Comparison of ENCODE assay signal across 8 cellular contexts in genomic region chr7:157336383-157337315, GRCh38. TPM values are rescaled to one million over a fixed set of nuclear protein-coding genes. Genes with fewer than 3 reads are reported as not detected.
A peak's percentile ranks its signal among the peaks of the same experiment; 100 is the strongest.
DNase-seq lines count a peak whose midpoint lies in the region; ATAC-seq, FAIRE-seq and TF ChIP-seq lines count a peak whose summit lies in the region.

DNAJB6 (plus strand) TSS chr7:157337004; CDS start chr7:157358573, 21,569 bp downstream.

- H3K79me2 ChIP-seq in OCI-LY1 (ENCODE audit: insufficient read depth, low read length) (peaks cover 41% of the 10 kb centered on the region), endothelial cell of umbilical vein (ENCODE audit: control insufficient read depth, insufficient read depth, low read length) (peaks cover 46% of the 10 kb centered on the region)

- H3K9me3 ChIP-seq in OCI-LY1 (ENCODE audit: low read length), result no peaks in the 10 kb centered on the region
- no peaks in the 10 kb centered on the region for H3K9me3 ChIP-seq in endothelial cell of umbilical vein (replicated peaks; ENCODE audit: control insufficient read depth, insufficient read depth, low read length)

- FAIRE-seq in D721Med (lab: Jason Lieb, UNC) (no peak), endothelial cell of umbilical vein (lab: Jason Lieb, UNC) (peak; percentile 84)

- H3K4me1 ChIP-seq in OCI-LY1 (ENCODE audit: insufficient read depth, low read length, severe bottlenecking), result peaks cover 68% of the 10 kb centered on the region
- peaks cover 19% of the 10 kb centered on the region for H3K4me1 ChIP-seq in endothelial cell of umbilical vein (ENCODE audit: control insufficient read depth, extremely low read depth, insufficient read depth, low read length)

- H3K4me2 ChIP-seq in OCI-LY1 (ENCODE audit: low read length), result peak within 1 kb of the TSS; percentile 80
- peak within 1 kb of the TSS; percentile 85 for H3K4me2 ChIP-seq in endothelial cell of umbilical vein (ENCODE audit: insufficient read depth, low read length)

- no peaks in the 10 kb centered on the region for H4K20me1 ChIP-seq in OCI-LY1 (ENCODE audit: insufficient read depth, low read length)
- peaks cover 10% of the 10 kb centered on the region for H4K20me1 ChIP-seq in endothelial cell of umbilical vein (replicated peaks; ENCODE audit: control insufficient read depth, extremely low read depth, insufficient read depth, low read length)

- POLR2A ChIA-PET in endothelial cell of umbilical vein (lab: Charles Lee), result no interaction called here

- peak; percentile 67 for TF ChIP-seq POLR2A in endothelial cell of umbilical vein (IDR thresholded peaks at IDR 0.05; ENCODE audit: low read depth, low read length)

- BruUV-seq in endothelial cell of umbilical vein (replicated peaks; lab: Mats Ljungman, UMichigan), result TSS peak; percentile 56

- H3K9me2 ChIP-seq in OCI-LY1 (ENCODE audit: low read depth, low read length), result no peaks in the 10 kb centered on the region

- H3K9ac ChIP-seq in OCI-LY1 (ENCODE audit: low read length) (peak within 1 kb of the TSS; percentile 70), endothelial cell of umbilical vein (replicated peaks; ENCODE audit: extremely low read depth, insufficient read depth, low read length) (peak within 1 kb of the TSS; percentile 80)

- ATAC-seq in GM21515 (IDR thresholded peaks at IDR 0.05; ENCODE audit: unreplicated experiment), result peak; percentile 71

- no peaks in the 10 kb centered on the region for H3F3A ChIP-seq in OCI-LY1 (ENCODE audit: insufficient read depth, low read length)

- no peaks in the 10 kb centered on the region for H3K9me1 ChIP-seq in endothelial cell of umbilical vein (replicated peaks; ENCODE audit: control insufficient read depth, extremely low read depth, insufficient read depth, low read length)

- CTCF ChIA-PET in endothelial cell of umbilical vein (lab: Charles Lee), result interaction anchor here (4.0 kb wide), 1 partner anchor 50 kb away, joined by 15 read pairs; no protein-coding TSS in a partner anchor

- intact Hi-C loops in endothelial cell of umbilical vein (cut with micrococcal nuclease), result loop anchor here (2.0 to 10.0 kb wide), 5 partner anchors 26 to 429 kb away; partner anchors contain the start of gene UBE3C

- H3K4me3 ChIP-seq in OCI-LY1 (ENCODE audit: low read depth, low read length, poor library complexity, severe bottlenecking) (peak within 1 kb of the TSS; percentile 70), endothelial cell of umbilical vein (replicated peaks in 1 of 3; ENCODE audit: insufficient read depth in 1 of 3, low read depth in 1 of 3, low read length in 3 of 3) (peak within 1 kb of the TSS; percentile 85 to 96 (median 92))

- H2AFZ ChIP-seq in OCI-LY1 (ENCODE audit: low read length) (no peak within 1 kb of the TSS), endothelial cell of umbilical vein (ENCODE audit: low read depth, low read length) (peak within 1 kb of the TSS; percentile 95)

- DNase-seq in D721Med (ENCODE audit: insufficient read length, low spot score) (peak; percentile 85), HuH-7 (ENCODE audit: low spot score) (peak; percentile 93), activated T-cell treated with anti-CD3 and anti-CD28 coated beads for 1 hour (ENCODE audit: low read depth) (peak; percentile 93), endothelial cell of umbilical vein (ENCODE audit: low read depth, low spot score) (peak; percentile 95), midbrain (lab: John Stamatoyannopoulos, UW) (peak; percentile 97)
- DNase-seq in stimulated activated CD8-positive, alpha-beta memory T cell treated with anti-CD3 and anti-CD28 coated beads, Interleukin-15, amount 100 ng/mL, for 48 hours (ENCODE audit: low read depth in 2 of 2), result peak; percentile 90 to 92

- dilution Hi-C loops in endothelial cell of umbilical vein (cut with MboI; ENCODE audit: extremely low pct_ligation_motif_present, low sequenced_read_pairs), result no loop called here

- H3K36me3 ChIP-seq in OCI-LY1 (ENCODE audit: insufficient read depth, low read length) (peaks cover 9% of the 10 kb centered on the region), endothelial cell of umbilical vein (ENCODE audit: control insufficient read depth in 2 of 2, extremely low read depth in 1 of 2, insufficient read depth in 2 of 2, low read length in 2 of 2) (no peaks in the 10 kb centered on the region)

- TF ChIP-seq CTCF in D721Med (IDR thresholded peaks at IDR 0.05; ENCODE audit: insufficient read depth, missing control alignments) (no peak), OCI-LY1 (IDR thresholded peaks at IDR 0.05; ENCODE audit: low read length) (no peak), endothelial cell of umbilical vein (IDR thresholded peaks at IDR 0.05; ENCODE audit: extremely low read depth in 1 of 2, insufficient read depth in 1 of 2, low read depth in 1 of 2, low read length in 2 of 2) (no peak)

- H3K27ac ChIP-seq in OCI-LY1 (ENCODE audit: low read depth, low read length, poor library complexity, severe bottlenecking) (peak within 1 kb of the TSS; percentile 77), endothelial cell of umbilical vein (ENCODE audit: insufficient read depth, low read depth, low read length) (peak within 1 kb of the TSS; percentile 81)

- H3K27me3 ChIP-seq in OCI-LY1 (ENCODE audit: insufficient read depth, low read length) (no peaks in the 10 kb centered on the region), endothelial cell of umbilical vein (ENCODE audit: control insufficient read depth in 2 of 2, insufficient read depth in 2 of 2, low read length in 2 of 2) (peaks cover 2 to 4% of the 10 kb centered on the region in 2 experiments)

TF ChIP-seq in endothelial cell of umbilical vein, 7 proteins besides CTCF, POLR2A, EP300 and RAD21:
- TF ChIP-seq POLR2AphosphoS5 (IDR thresholded peaks at IDR 0.05; ENCODE audit: insufficient read depth, low read depth, low read length) (peak; percentile 56), MYC (IDR thresholded peaks at IDR 0.05; ENCODE audit: low read depth, low read length) (no peak), JUN (IDR thresholded peaks at IDR 0.05; ENCODE audit: borderline replicate concordance, insufficient read depth, insufficient read length, low read depth) (no peak)

RNA-seq across cellular contexts. Expression of gene DNAJB6, which starts in this region (rescaled TPM):
- total RNA-seq in endothelial cell of umbilical vein, result 135 and 138 TPM in 2 replicates
- polyA plus RNA-seq in endothelial cell of umbilical vein, result 58.5 and 69.6 TPM in 2 replicates
- 69.2 and 75.1 TPM in 2 replicates for polyA plus RNA-seq in endothelial cell of umbilical vein (2011; cell fraction: cytosol; rRNA removed)
- 86.7 and 114 TPM in 2 replicates for polyA plus RNA-seq in endothelial cell of umbilical vein (2011; cell fraction: nucleus; rRNA removed)
- polyA plus RNA-seq in endothelial cell of umbilical vein (2012), result 121 and 148 TPM in 2 replicates
- polyA minus RNA-seq in endothelial cell of umbilical vein, result 56.0 and 57.0 TPM in 2 replicates
- polyA minus RNA-seq in endothelial cell of umbilical vein (2011; cell fraction: cytosol; rRNA and poly(A)+ RNA removed), result 40.8 TPM
- 80.9 and 82.0 TPM in 2 replicates for polyA minus RNA-seq in endothelial cell of umbilical vein (2011; cell fraction: nucleus; rRNA and poly(A)+ RNA removed)

Comparison
In these comparisons a context has a peak if more than half of its experiments do, and no peak if none do; other contexts are left out.
1. Peak in every context shown above with its lines: DNase-seq, ATAC-seq, H3K4me3 ChIP-seq and H3K27ac ChIP-seq.